ENCODE assay signal across 8 cellular contexts in genomic region chr5:923473-923873, GRCh38. TPM values are rescaled to one million over a fixed set of nuclear protein-coding genes. Genes with fewer than 3 reads are reported as not detected.
A peak's percentile ranks its signal among the peaks of the same experiment; 100 is the strongest.
DNase-seq lines count a peak whose midpoint lies in the region; ATAC-seq, FAIRE-seq and TF ChIP-seq lines count a peak whose summit lies in the region.

No MANE protein-coding gene starts in this region.

- peak; percentile 98 for TF ChIP-seq CTCF in LNCaP clone FGC (IDR thresholded peaks at IDR 0.05; ENCODE audit: control insufficient read depth, extremely low read depth, insufficient read depth)

- peak; percentile 61 for ATAC-seq in GM21447 (IDR thresholded peaks at IDR 0.05; ENCODE audit: unreplicated experiment)

- DNase-seq in COLO829 (ENCODE audit: low spot score), result peak; percentile 45
- DNase-seq in LNCaP clone FGC (ENCODE audit: low read depth), result peak; percentile 17
- DNase-seq in SHP77 (lab: John Stamatoyannopoulos, UW), result peak; percentile 81 to 87
- peak; percentile 41 for DNase-seq in activated effector memory CD4-positive, alpha-beta T cell treated with Interleukin-2 at 50 U/mL for 16 hours
- peak; percentile 71 to 81 for DNase-seq in frontal cortex (ENCODE audit: low spot score in 2 of 2)
- peak; percentile 55 for DNase-seq in pons (ENCODE audit: low spot score)
- DNase-seq in ureter (ENCODE audit: low spot score), result peak; percentile 82

- H3K4me3 ChIP-seq in LNCaP clone FGC (ENCODE audit: low read depth, low read length), result no peak overlapping the region

- FAIRE-seq in frontal cortex (lab: Jason Lieb, UNC), result no peak

RNA-seq across cellular contexts. Expression of gene TRIP13, which starts 30.8 kb away (rescaled TPM):
- total RNA-seq in frontal cortex (8.2 TPM), ureter (1.7 TPM)

RNA-seq across cellular contexts. Expression of gene BRD9, which starts 30.9 kb away (rescaled TPM):
- 43.2 TPM for total RNA-seq in frontal cortex
- 63.6 TPM for total RNA-seq in ureter

Comparison
In these comparisons a context has a peak if more than half of its experiments do, and no peak if none do; other contexts are left out.
1. DNase-seq: peak in every context shown above with its lines; median percentile 84 in SHP77; 82 in ureter; 76 in frontal cortex; 55 in pons; 45 in COLO829; 41 in activated effector memory CD4-positive, alpha-beta T cell treated with Interleukin-2 at 50 U/mL for 16 hours; 17 in LNCaP clone FGC.